Comparison of ENCODE assay signal across 8 cellular contexts in the genomic region with DNA sequence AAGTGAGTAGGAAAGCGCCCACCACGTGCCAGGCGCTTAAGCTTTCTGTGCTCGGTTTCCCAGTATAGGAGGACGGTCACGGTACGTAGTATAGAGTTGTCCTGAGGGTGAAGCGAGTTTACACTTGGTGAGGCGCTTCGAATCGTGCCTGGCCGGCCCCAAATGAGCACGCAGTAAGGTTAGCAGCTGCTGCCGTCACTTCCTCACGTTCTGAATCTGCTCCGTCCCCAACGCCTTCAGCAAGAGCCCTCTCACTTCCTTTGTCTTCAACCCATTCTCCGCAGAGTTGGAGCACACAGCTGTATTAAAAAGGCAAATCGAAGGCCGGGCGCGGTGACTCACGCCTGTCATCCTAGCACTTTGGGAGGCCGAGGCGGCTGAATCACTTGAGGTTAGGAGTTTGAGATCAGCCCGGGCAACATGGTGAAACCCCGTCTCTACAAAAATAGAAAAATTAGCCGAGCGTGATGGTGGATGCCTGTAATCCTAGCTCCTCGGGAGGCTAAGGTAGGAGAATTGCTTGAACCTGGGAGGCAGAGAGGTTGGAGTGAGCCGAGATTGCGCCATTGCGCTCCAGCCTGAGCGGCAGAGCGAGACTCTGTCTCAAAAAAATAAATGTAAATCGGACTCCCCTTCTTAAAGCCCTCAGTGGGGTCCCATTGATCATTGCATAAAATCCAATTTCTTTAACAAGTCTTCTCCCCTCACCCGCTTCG. TPM values are rescaled to one million over a fixed set of nuclear protein-coding genes. Genes with fewer than 3 reads are reported as not detected.
A peak's percentile ranks its signal among the peaks of the same experiment; 100 is the strongest.
DNase-seq lines count a peak whose midpoint lies in the region; ATAC-seq and TF ChIP-seq lines count a peak whose summit lies in the region.

No MANE protein-coding gene starts in this region.

- peaks cover 25% of the 10 kb centered on the region for H3K36me3 Mint-ChIP-seq in activated naive CD8-positive, alpha-beta T cell treated with anti-CD3 and anti-CD28 coated beads, Interleukin-2, amount 10 ng/mL, durations not matched to agents 7 days and 5 days

- H3K79me2 ChIP-seq in DND-41 (ENCODE audit: insufficient read depth, low read length) (peaks cover 60% of the 10 kb centered on the region), SU-DHL-6 (ENCODE audit: insufficient read depth, low read length) (peaks cover 44% of the 10 kb centered on the region)

- POLR2A ChIA-PET in activated naive CD8-positive, alpha-beta T cell treated with anti-CD3 and anti-CD28 coated beads, Interleukin-2, amount 10 ng/mL, durations not matched to agents 7 days and 5 days (lab: Charles Lee), result interaction anchor here (0.6 to 3.0 kb wide), 11 partner anchors 9 to 1164 kb away, joined by 3 to 13 read pairs (median 3); partner anchors contain the start of genes EML5 and PSMC1

- H3K9me3 Mint-ChIP-seq in activated naive CD8-positive, alpha-beta T cell treated with anti-CD3 and anti-CD28 coated beads, Interleukin-2, amount 10 ng/mL, durations not matched to agents 7 days and 5 days, result no peaks in the 10 kb centered on the region

- TF ChIP-seq CTCF in DND-41 (IDR thresholded peaks at IDR 0.05; ENCODE audit: borderline replicate concordance, extremely low read depth, low read length, poor library complexity, severe bottlenecking) (no peak), SU-DHL-6 (IDR thresholded peaks at IDR 0.05; ENCODE audit: insufficient read depth, low read length, poor library complexity, severe bottlenecking) (no peak), left ventricle myocardium inferior (IDR thresholded peaks at IDR 0.05; ENCODE audit: borderline replicate concordance) (no peak)

- H3K27me3 Mint-ChIP-seq in activated naive CD8-positive, alpha-beta T cell treated with anti-CD3 and anti-CD28 coated beads, Interleukin-2, amount 10 ng/mL, durations not matched to agents 7 days and 5 days, result no peaks in the 10 kb centered on the region

- peak; percentile 73 for DNase-seq in DND-41
- peak; percentile 69 for DNase-seq in activated naive CD8-positive, alpha-beta T cell treated with anti-CD3 and anti-CD28 coated beads, Interleukin-2, amount 10 ng/mL, durations not matched to agents 7 days and 5 days
- DNase-seq in left ventricle myocardium inferior, result peak; percentile 23
- peak; percentile 89 for DNase-seq in renal cortical epithelial cell (ENCODE audit: low read depth)
- no peak for DNase-seq in NCI-H82 treated with DMSO at 0.1 percent for 48 hours (lab: John Stamatoyannopoulos, UW; ENCODE audit: unreplicated experiment)

- H3K9ac ChIP-seq in DND-41 (ENCODE audit: low read depth, low read length) (peak overlapping the region; percentile 88), SU-DHL-6 (ENCODE audit: low read length) (peak overlapping the region; percentile 80)

- no peaks in the 10 kb centered on the region for H3K9me2 ChIP-seq in SU-DHL-6 (replicated peaks; ENCODE audit: insufficient read depth, low read length)

- no peaks in the 10 kb centered on the region for H3K27me3 ChIP-seq in DND-41 (ENCODE audit: insufficient read depth, low read length, poor library complexity)
- H3K27me3 ChIP-seq in SU-DHL-6 (ENCODE audit: low read length), result no peaks in the 10 kb centered on the region
- H3K27me3 ChIP-seq in left ventricle myocardium inferior (ENCODE audit: low read depth), result no peaks in the 10 kb centered on the region

- peaks cover 38% of the 10 kb centered on the region for H3K4me1 ChIP-seq in DND-41 (ENCODE audit: insufficient read depth, low read length)
- H3K4me1 ChIP-seq in left ventricle myocardium inferior, result peaks cover 25% of the 10 kb centered on the region

- peaks cover 46% of the 10 kb centered on the region for H3K4me1 Mint-ChIP-seq in activated naive CD8-positive, alpha-beta T cell treated with anti-CD3 and anti-CD28 coated beads, Interleukin-2, amount 10 ng/mL, durations not matched to agents 7 days and 5 days

- peak overlapping the region; percentile 23 to 82 for H3K4me3 ChIP-seq in DND-41 (ENCODE audit: low read depth in 1 of 2, low read length in 2 of 2)
- peak overlapping the region; percentile 75 for H3K4me3 ChIP-seq in SU-DHL-6 (ENCODE audit: insufficient read depth, low read length, poor library complexity, severe bottlenecking)
- H3K4me3 ChIP-seq in left ventricle myocardium inferior, result peak overlapping the region; percentile 82

- H4K20me1 ChIP-seq in DND-41 (ENCODE audit: insufficient read depth, low read length) (peaks cover 8% of the 10 kb centered on the region; the same call in 1 of the 2 replicates), SU-DHL-6 (ENCODE audit: low read depth, low read length) (no peaks in the 10 kb centered on the region)

- H3K4me2 ChIP-seq in DND-41 (ENCODE audit: insufficient read depth, low read length) (peak overlapping the region; percentile 73), SU-DHL-6 (ENCODE audit: low read depth, low read length, poor library complexity, severe bottlenecking) (peak overlapping the region; percentile 89)

- H3K9me3 ChIP-seq in DND-41 (ENCODE audit: insufficient read depth, low read length, severe bottlenecking) (peaks cover 11% of the 10 kb centered on the region), KOPT-K1 (ENCODE audit: insufficient read depth, low read length, poor library complexity, severe bottlenecking) (peaks cover 14% of the 10 kb centered on the region), SU-DHL-6 (ENCODE audit: insufficient read depth, low read length) (peaks cover 15% of the 10 kb centered on the region; the same call in 1 of the 2 replicates), left ventricle myocardium inferior (replicated peaks) (no peaks in the 10 kb centered on the region)

- H3K4me3 Mint-ChIP-seq in activated naive CD8-positive, alpha-beta T cell treated with anti-CD3 and anti-CD28 coated beads, Interleukin-2, amount 10 ng/mL, durations not matched to agents 7 days and 5 days, result peak overlapping the region; percentile 92

- peak overlapping the region; percentile 95 for H3K27ac Mint-ChIP-seq in activated naive CD8-positive, alpha-beta T cell treated with anti-CD3 and anti-CD28 coated beads, Interleukin-2, amount 10 ng/mL, durations not matched to agents 7 days and 5 days

- ATAC-seq in DND-41 (ENCODE audit: insufficient read depth, low read depth), result peak; percentile 38
- ATAC-seq in GM21737 (IDR thresholded peaks at IDR 0.05; ENCODE audit: unreplicated experiment), result peak; percentile 31
- ATAC-seq in activated naive CD8-positive, alpha-beta T cell treated with anti-CD3 and anti-CD28 coated beads, Interleukin-2, amount 10 ng/mL, durations not matched to agents 7 days and 5 days (ENCODE audit: low read depth), result peak; percentile 45

- H3K27ac ChIP-seq in DND-41 (ENCODE audit: low read length) (peak overlapping the region; percentile 73), KOPT-K1 (ENCODE audit: low read depth, low read length, poor library complexity, severe bottlenecking) (peak overlapping the region; percentile 87), SU-DHL-6 (ENCODE audit: low read depth, low read length) (peak overlapping the region; percentile 73), left ventricle myocardium inferior (replicated peaks) (peak overlapping the region; percentile 84)

- H2AFZ ChIP-seq in DND-41 (ENCODE audit: low read depth, low read length) (peak overlapping the region; percentile 86), SU-DHL-6 (ENCODE audit: low read depth, low read length, severe bottlenecking) (peak overlapping the region; percentile 57)

- H3F3A ChIP-seq in SU-DHL-6 (ENCODE audit: insufficient read depth), result 0 out of 2 replicates have a peak, but pooled peaks cover 4% of the 10 kb centered on the region

- intact Hi-C loops in left ventricle myocardium inferior (cut with micrococcal nuclease), result no loop called here

- H3K36me3 ChIP-seq in DND-41 (ENCODE audit: insufficient read depth, low read length), result peaks cover 41% of the 10 kb centered on the region
- peaks cover 36% of the 10 kb centered on the region for H3K36me3 ChIP-seq in KOPT-K1 (ENCODE audit: insufficient read depth, low read length)
- H3K36me3 ChIP-seq in SU-DHL-6 (ENCODE audit: low read length), result peaks cover 25% of the 10 kb centered on the region
- no peaks in the 10 kb centered on the region for H3K36me3 ChIP-seq in left ventricle myocardium inferior

RNA-seq across cellular contexts. Expression of gene TDP1, which starts 0.7 kb away (rescaled TPM):
- total RNA-seq in activated naive CD8-positive, alpha-beta T cell treated with anti-CD3 and anti-CD28 coated beads, Interleukin-2, amount 10 ng/mL, durations not matched to agents 7 days and 5 days, result 10 to 100 TPM; 79.1 to 86.7 TPM
- total RNA-seq in left ventricle myocardium inferior (3.4 TPM), renal cortical epithelial cell (36.6 and 67.4 TPM in 2 replicates)

RNA-seq across cellular contexts. Expression of gene EFCAB11, which starts 1.9 kb away (rescaled TPM):
- 10 to 100 TPM in 1 of 2 experiments, 1 to 10 TPM in 1; 9.2 to 11.6 TPM for total RNA-seq in activated naive CD8-positive, alpha-beta T cell treated with anti-CD3 and anti-CD28 coated beads, Interleukin-2, amount 10 ng/mL, durations not matched to agents 7 days and 5 days
- total RNA-seq in left ventricle myocardium inferior (2.2 TPM), renal cortical epithelial cell (5.0 and 13.9 TPM in 2 replicates)
